Comparison of ENCODE assay signal across 23 cellular contexts in the genomic region with DNA sequence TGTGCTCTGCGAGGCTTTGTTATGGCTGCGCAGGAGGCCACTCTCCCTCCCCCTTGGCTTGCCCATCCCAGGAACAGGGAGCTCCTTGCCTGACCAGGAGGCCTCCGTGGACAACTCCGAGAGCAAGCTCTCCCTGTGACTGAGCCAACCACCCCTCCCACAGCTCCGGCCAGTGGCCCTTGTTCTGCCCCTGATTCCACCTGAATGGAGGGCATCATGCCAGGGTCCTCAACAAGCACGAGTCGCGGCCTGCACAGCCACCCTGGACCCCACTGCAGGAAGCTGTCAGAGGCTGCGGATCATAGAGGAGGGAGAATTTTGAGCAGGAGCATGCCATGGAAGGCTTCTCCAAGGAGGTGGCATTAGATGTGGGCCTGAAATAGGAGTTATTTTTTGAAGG.
"Had no signal": no experiment of that assay in that cellular context is flagged by ENCODE, and none has a peak within 500 bp of the region (broad histone marks: within the 10 kb centered on the region; RNA-seq: fewer than 3 reads in every experiment).

No MANE protein-coding gene starts in this region.

- H3K4me1 ChIP-seq: esophagus squamous epithelium, heart right ventricle, parathyroid adenoma, prostate gland, right atrium auricular region, sigmoid colon, transverse colon, upper lobe of right lung, uterus had no signal

- H3K27ac ChIP-seq: esophagus squamous epithelium, heart right ventricle, neutrophil, parathyroid adenoma, prostate gland, right atrium auricular region, sigmoid colon, thoracic aorta, transverse colon, upper lobe of right lung, uterus had no signal

- H3K9me3 ChIP-seq: esophagus squamous epithelium, heart right ventricle, neutrophil, prostate gland, right atrium auricular region, sigmoid colon, thoracic aorta, transverse colon, upper lobe of right lung, uterus had no signal

- H3K27me3 ChIP-seq: right atrium auricular region, sigmoid colon, transverse colon, upper lobe of right lung, uterus had no signal

- ATAC-seq: effector memory CD8-positive, alpha-beta T cell; heart right ventricle; natural killer cell; stimulated activated memory B cell treated with anti-CD40 and anti-IgM and Interleukin-4, amounts not matched to agents 10 μg/mL and 1 μg/mL and 100 μg/mL, for 72 hours; upper lobe of right lung had no signal

- H3K4me3 ChIP-seq: esophagus squamous epithelium, heart right ventricle, lung, prostate gland, right atrium auricular region, sigmoid colon, thoracic aorta, transverse colon, upper lobe of right lung, uterus had no signal

- DNase-seq: cortex of kidney; effector memory CD8-positive, alpha-beta T cell; erythroblast; esophagus squamous epithelium; foreskin melanocyte; glutamatergic neuron; heart right ventricle; hypothalamus; immature natural killer cell; islet precursor cell; natural killer cell; sigmoid colon; stimulated activated CD4-positive, alpha-beta T cell treated with anti-CD3 and anti-CD28 coated beads, Interleukin-4, amount 100 ng/mL, for 4 hours; transverse colon; upper lobe of right lung; uterus had no signal

- H3K36me3 ChIP-seq: esophagus squamous epithelium, heart right ventricle, neutrophil, prostate gland, right atrium auricular region, sigmoid colon, thoracic aorta, transverse colon, upper lobe of right lung, uterus had no signal
